8 cellular contexts compared by ENCODE assay signal in the genomic region with DNA sequence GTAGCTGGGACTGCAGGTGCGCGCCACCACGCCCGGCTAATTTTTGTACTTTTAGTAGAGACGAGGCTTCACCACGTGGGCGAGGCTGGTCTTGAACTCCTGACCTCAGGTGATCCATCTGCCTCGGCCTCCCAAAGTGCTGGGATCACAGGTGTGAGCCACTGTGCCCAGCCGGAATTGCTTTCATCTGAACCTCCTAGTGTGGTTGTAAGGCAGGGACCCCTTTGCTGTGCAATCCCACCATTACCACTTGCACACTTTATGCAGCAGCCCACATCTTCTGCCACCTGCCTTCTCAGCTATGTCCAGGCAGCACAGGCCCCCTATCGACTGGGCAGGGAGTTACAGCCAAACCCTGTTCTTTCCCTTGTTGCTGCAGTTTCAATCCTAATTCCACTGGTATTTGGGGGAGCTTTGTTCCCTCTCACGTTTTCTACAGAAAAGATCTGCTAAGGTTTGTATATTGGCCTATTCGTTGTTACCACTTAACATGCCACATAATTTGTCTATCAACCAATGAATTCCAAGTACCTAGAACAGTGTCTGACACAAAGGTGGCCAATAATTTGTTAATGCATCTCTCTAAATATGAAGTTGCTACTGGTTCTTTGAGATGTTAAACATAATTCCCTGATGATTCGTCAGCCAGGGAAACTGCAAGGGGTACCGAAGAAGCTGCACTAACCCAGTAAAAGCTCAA. TPM values are rescaled to one million over a fixed set of nuclear protein-coding genes. Genes with fewer than 3 reads are reported as not detected.
DNase-seq lines count a peak whose midpoint lies in the region; TF ChIP-seq lines count a peak whose summit lies in the region.

No MANE protein-coding gene starts in this region.

- H3K36me3 ChIP-seq in MG63 (peaks cover 54% of the 10 kb centered on the region), endodermal cell (ENCODE audit: control insufficient read depth, insufficient read depth, low read length) (peaks cover 45% of the 10 kb centered on the region)

- H3K27ac Mint-ChIP-seq in endodermal cell, result peak overlapping the region; percentile 52

- TF ChIP-seq CTCF in endodermal cell (conservative IDR thresholded peaks at IDR 0.05), result peak; percentile 63

- H3K27me3 Mint-ChIP-seq in endodermal cell (ENCODE audit: insufficient read depth), result no peaks in the 10 kb centered on the region

- no peak overlapping the region for H3K27ac ChIP-seq in endodermal cell (ENCODE audit: low read depth, low read length)

- H3K36me3 Mint-ChIP-seq in endodermal cell (ENCODE audit: low read depth), result peaks cover 60% of the 10 kb centered on the region

- DNase-seq in activated gamma-delta T cell treated with Interleukin-2 at 50 U/mL for 16 hours (peak; percentile 38), activated gamma-delta T cell (lab: John Stamatoyannopoulos, UW) (no peak), MG63 (peak; percentile 29), endodermal cell (peak; percentile 74), GOT3 (lab: John Stamatoyannopoulos, UW) (no peak), NCI-H1417 treated with DMSO at 0.1 percent for 48 hours (lab: John Stamatoyannopoulos, UW) (no peak)
- peak; percentile 26 to 47 for DNase-seq in activated CD4-positive, alpha-beta T cell treated with anti-CD3 and anti-CD28 coated beads for 4 hours
- DNase-seq in stimulated activated CD4-positive, alpha-beta T cell treated with anti-CD3 and anti-CD28 coated beads, Interleukin-15, amount 100 ng/mL, for 24 hours, result peak; percentile 59

- H3K4me1 Mint-ChIP-seq in endodermal cell, result peaks cover 6% of the 10 kb centered on the region

- H3K4me3 ChIP-seq in MG63 (no peak overlapping the region), endodermal cell (ENCODE audit: low read length) (no peak overlapping the region)

- H3K4me3 Mint-ChIP-seq in endodermal cell, result no peak overlapping the region

- H3K4me1 ChIP-seq in endodermal cell (ENCODE audit: control insufficient read depth, insufficient read depth, low read length), result no peaks in the 10 kb centered on the region

- 84 to 94% methylated on average over 10 to 13 of the region's 14 CpGs for WGBS in endodermal cell (ENCODE audit: insufficient coverage in 1 of 2, insufficient read length in 1 of 2), 2 experiments

- H3K9me3 ChIP-seq in MG63 (no peaks in the 10 kb centered on the region), endodermal cell (ENCODE audit: control insufficient read depth, low read length) (no peaks in the 10 kb centered on the region)

- no peaks in the 10 kb centered on the region for H3K27me3 ChIP-seq in MG63
- H3K27me3 ChIP-seq in endodermal cell (ENCODE audit: control insufficient read depth, insufficient read depth, low read length, poor library complexity, severe bottlenecking), result no peaks in the 10 kb centered on the region

- H3K9ac ChIP-seq in endodermal cell (ENCODE audit: extremely low read depth, low read length, poor library complexity, severe bottlenecking), result no peak overlapping the region

- peaks cover 52% of the 10 kb centered on the region for H3K9me3 Mint-ChIP-seq in endodermal cell

RNA-seq across cellular contexts. Expression of a gene that starts 6.5 kb away (rescaled TPM):
- total RNA-seq in MG63 (2014; rRNA removed; shearing (Covaris generic); ENCODE audit: low replicate concordance), result 2,795 and 3,088 TPM in 2 replicates
- 1,000 to 10,000 TPM; 1,848 to 1,992 TPM for total RNA-seq in endodermal cell
- polyA plus RNA-seq in endodermal cell (2013, experiment 1 of 2), result 2,804 TPM
- polyA plus RNA-seq in endodermal cell (2013, experiment 2 of 2), result 2,758 TPM

RNA-seq across cellular contexts. Expression of a gene that starts 26.5 kb away (rescaled TPM):
- total RNA-seq in MG63 (2014; rRNA removed; shearing (Covaris generic); ENCODE audit: low replicate concordance), result 1.2 TPM in 1 of 2 replicates, not detected in the other
- total RNA-seq in endodermal cell, result 1 to 10 TPM; 1.7 to 2.7 TPM
- polyA plus RNA-seq in endodermal cell (2013, experiment 1 of 2), result 0.57 TPM
- 0.29 TPM for polyA plus RNA-seq in endodermal cell (2013, experiment 2 of 2)

Comparison
In these comparisons a context has a peak if more than half of its experiments do, and no peak if none do; other contexts are left out.
1. DNase-seq: peak in activated gamma-delta T cell treated with Interleukin-2 at 50 U/mL for 16 hours (single experiment), MG63 (single experiment), activated CD4-positive, alpha-beta T cell treated with anti-CD3 and anti-CD28 coated beads for 4 hours (2 of 2), endodermal cell (single experiment) and stimulated activated CD4-positive, alpha-beta T cell treated with anti-CD3 and anti-CD28 coated beads, Interleukin-15, amount 100 ng/mL, for 24 hours (single experiment); none in activated gamma-delta T cell (single experiment), GOT3 (single experiment) and NCI-H1417 treated with DMSO at 0.1 percent for 48 hours (single experiment).